ENCODE assay signal across 21 cellular contexts in the genomic region with DNA sequence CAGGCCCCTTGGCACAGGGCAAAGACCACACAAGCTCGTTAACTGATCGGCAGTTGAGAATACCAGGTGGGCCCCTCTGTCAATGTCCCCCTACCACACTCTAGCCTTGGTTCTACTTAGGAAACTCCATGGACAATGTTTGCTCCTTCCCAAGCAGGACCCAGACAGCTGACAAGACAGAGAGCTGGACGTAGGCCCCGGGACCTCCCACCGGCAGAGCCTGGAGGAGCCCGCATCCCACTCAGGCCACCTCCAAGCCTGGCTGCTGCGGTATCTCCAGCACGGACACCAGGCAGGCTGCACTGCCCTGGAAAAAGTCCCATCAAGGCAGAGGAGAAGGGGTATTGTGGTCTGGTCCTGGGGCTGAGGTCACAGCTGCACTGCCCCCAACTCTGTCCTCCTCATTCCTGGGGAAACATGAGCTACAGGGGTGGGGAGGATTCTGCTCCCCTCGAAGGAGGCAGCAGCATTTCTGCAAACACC. TPM values are rescaled to one million over a fixed set of nuclear protein-coding genes. Genes with fewer than 3 reads are reported as not detected.
"Had no signal": no experiment of that assay in that cellular context is flagged by ENCODE, and none has a peak within 500 bp of the region (broad histone marks: within the 10 kb centered on the region; RNA-seq: fewer than 3 reads in every experiment).

No MANE protein-coding gene starts in this region.

- H3K4me3 Mint-ChIP-seq: activated naive CD4-positive, alpha-beta T cell treated with anti-CD3 and anti-CD28 coated beads for 36 hours; activated T-helper 17 cell treated with anti-CD3 and anti-CD28 coated beads, Interleukin-2, amount 50 U/mL, for 72 hours; dendritic cell treated with granulocyte-macrophage colony-stimulating factor and Interleukin-4, amounts not matched to agents 40 ng/mL and 50 ng/mL, for 4 days; mesothelial cell of epicardium; natural killer cell treated with Interleukin-12 subunit alpha and Interleukin-12 subunit beta and Interleukin-15 and Interleukin-18, amount 100 ng/mL, for 72 hours; stimulated activated naive CD8-positive, alpha-beta T cell treated with anti-CD3 and anti-CD28 coated beads, Interleukin-15, Interleukin-2, amounts not matched to agents 100 ng/mL and 50 ng/mL, for 24 hours; T-helper 2 cell treated with Interferon-gamma antibody and Interleukin-4, amounts not matched to agents 5 μg/mL and 100 μg/mL, for 36 hours had no signal

- DNase-seq: activated naive CD4-positive, alpha-beta T cell treated with anti-CD3 and anti-CD28 coated beads for 36 hours; adrenal gland; cerebellar nuclear complex; effector CD8-positive, alpha-beta T cell; left cardiac atrium; nucleus accumbens; retina; stimulated activated CD4-positive, alpha-beta T cell treated with anti-CD3 and anti-CD28 coated beads, Interleukin-2, amount 100 ng/mL, for 48 hours; trophoblast cell had no signal

- H3K4me3 ChIP-seq: adrenal gland, breast epithelium, esophagus muscularis mucosa, lung had no signal

- H3K27ac ChIP-seq: adrenal gland, breast epithelium, esophagus muscularis mucosa had no signal

- H3K4me1 Mint-ChIP-seq: activated T-helper 17 cell treated with anti-CD3 and anti-CD28 coated beads, Interleukin-2, amount 50 U/mL, for 72 hours had no signal

- ATAC-seq: activated T-helper 17 cell treated with anti-CD3 and anti-CD28 coated beads, Interleukin-2, amount 50 U/mL, for 72 hours; left cardiac atrium; natural killer cell treated with Interleukin-12 subunit alpha and Interleukin-12 subunit beta and Interleukin-15 and Interleukin-18, amount 100 ng/mL, for 72 hours had no signal

- H3K9me3 Mint-ChIP-seq: activated naive CD4-positive, alpha-beta T cell treated with anti-CD3 and anti-CD28 coated beads for 36 hours; activated T-helper 17 cell treated with anti-CD3 and anti-CD28 coated beads, Interleukin-2, amount 50 U/mL, for 72 hours; dendritic cell treated with granulocyte-macrophage colony-stimulating factor and Interleukin-4, amounts not matched to agents 40 ng/mL and 50 ng/mL, for 4 days; mesothelial cell of epicardium; natural killer cell treated with Interleukin-12 subunit alpha and Interleukin-12 subunit beta and Interleukin-15 and Interleukin-18, amount 100 ng/mL, for 72 hours; stimulated activated naive CD8-positive, alpha-beta T cell treated with anti-CD3 and anti-CD28 coated beads, Interleukin-15, Interleukin-2, amounts not matched to agents 100 ng/mL and 50 ng/mL, for 24 hours; T-helper 2 cell treated with Interferon-gamma antibody and Interleukin-4, amounts not matched to agents 5 μg/mL and 100 μg/mL, for 36 hours had no signal

- FAIRE-seq: astrocyte, endothelial cell of umbilical vein had no signal

- H3K9me3 ChIP-seq: adrenal gland, breast epithelium, esophagus muscularis mucosa had no signal

- H3K27ac Mint-ChIP-seq: activated naive CD4-positive, alpha-beta T cell treated with anti-CD3 and anti-CD28 coated beads for 36 hours; activated T-helper 17 cell treated with anti-CD3 and anti-CD28 coated beads, Interleukin-2, amount 50 U/mL, for 72 hours; dendritic cell treated with granulocyte-macrophage colony-stimulating factor and Interleukin-4, amounts not matched to agents 40 ng/mL and 50 ng/mL, for 4 days; mesothelial cell of epicardium; natural killer cell treated with Interleukin-12 subunit alpha and Interleukin-12 subunit beta and Interleukin-15 and Interleukin-18, amount 100 ng/mL, for 72 hours; stimulated activated naive CD8-positive, alpha-beta T cell treated with anti-CD3 and anti-CD28 coated beads, Interleukin-15, Interleukin-2, amounts not matched to agents 100 ng/mL and 50 ng/mL, for 24 hours; T-helper 2 cell treated with Interferon-gamma antibody and Interleukin-4, amounts not matched to agents 5 μg/mL and 100 μg/mL, for 36 hours had no signal

- H3K36me3 Mint-ChIP-seq: mesothelial cell of epicardium; natural killer cell treated with Interleukin-12 subunit alpha and Interleukin-12 subunit beta and Interleukin-15 and Interleukin-18, amount 100 ng/mL, for 72 hours had no signal

- H3K36me3 ChIP-seq: adrenal gland, breast epithelium, esophagus muscularis mucosa had no signal

RNA-seq across cellular contexts. Expression of gene GRM4, which starts 6.2 kb away (rescaled TPM):
- total RNA-seq: activated T-helper 17 cell treated with anti-CD3 and anti-CD28 coated beads, Interleukin-2, amount 50 U/mL, for 72 hours; adrenal gland; breast epithelium; endothelial cell of umbilical vein; esophagus muscularis mucosa; left cardiac atrium; natural killer cell treated with Interleukin-12 subunit alpha and Interleukin-12 subunit beta and Interleukin-15 and Interleukin-18, amount 100 ng/mL, for 72 hours; SK-MEL-5 had no signal
- polyA plus RNA-seq: adrenal gland had no signal
